ENCODE assay signal across 2 cellular contexts in the genomic region with DNA sequence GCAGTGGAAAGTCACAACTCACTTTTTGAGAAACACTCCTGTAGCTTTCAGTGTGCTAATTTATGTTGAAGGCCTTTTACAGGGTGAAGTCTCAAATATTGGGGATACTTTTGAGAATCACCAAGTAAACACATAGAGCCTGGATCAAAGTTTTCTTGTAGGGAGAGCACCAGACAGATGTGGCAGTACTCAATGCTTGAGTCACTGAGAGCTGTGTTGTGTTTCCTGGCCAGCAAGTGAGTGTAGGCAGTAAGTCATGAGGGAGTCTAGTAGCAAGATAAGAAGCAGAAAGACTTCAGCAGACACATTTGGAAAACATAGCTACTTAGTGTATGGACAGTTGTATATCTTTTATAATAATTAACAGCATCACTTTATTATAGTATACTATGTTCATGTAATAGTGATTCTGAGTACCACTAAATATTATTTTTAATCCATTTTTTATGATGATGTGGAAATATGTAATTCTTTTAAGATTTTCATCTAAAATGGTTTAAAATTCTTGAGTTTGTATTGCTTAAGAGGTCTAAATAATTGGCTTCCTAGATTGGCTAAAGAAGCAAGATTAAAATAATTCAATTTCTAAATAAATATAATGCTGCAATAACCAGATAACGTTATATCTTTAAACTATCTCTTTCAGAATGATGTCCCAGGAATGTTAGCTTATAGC.
TF ChIP-seq lines count a peak whose summit lies in the region.

No MANE protein-coding gene starts in this region.

TF ChIP-seq in A549, 52 proteins besides CTCF, POLR2A, EP300 and RAD21:
- TF ChIP-seq MYC (IDR thresholded peaks at IDR 0.05; ENCODE audit: borderline replicate concordance, low read length) (no peak), ZSCAN20 (CRISPR knock-in tag; IDR thresholded peaks at IDR 0.05) (no peak), MAFK (IDR thresholded peaks at IDR 0.05; ENCODE audit: partially characterized antibody) (no peak), GATA3 (IDR thresholded peaks at IDR 0.05; ENCODE audit: borderline replicate concordance) (no peak), EHF (CRISPR knock-in tag; IDR thresholded peaks at IDR 0.05) (no peak), CEBPB (IDR thresholded peaks at IDR 0.05) (no peak), SMC3 (IDR thresholded peaks at IDR 0.05) (no peak), ESRRA (IDR thresholded peaks at IDR 0.05; ENCODE audit: borderline replicate concordance, low read length) (no peak), RCOR1 (IDR thresholded peaks at IDR 0.05; ENCODE audit: low read depth, low read length) (no peak), SREBF2 (IDR thresholded peaks at IDR 0.05) (no peak), KDM1A (IDR thresholded peaks at IDR 0.05; ENCODE audit: low read depth) (no peak), TFCP2L1 (CRISPR knock-in tag; IDR thresholded peaks at IDR 0.05) (no peak)
- TF ChIP-seq, protein P1, sequence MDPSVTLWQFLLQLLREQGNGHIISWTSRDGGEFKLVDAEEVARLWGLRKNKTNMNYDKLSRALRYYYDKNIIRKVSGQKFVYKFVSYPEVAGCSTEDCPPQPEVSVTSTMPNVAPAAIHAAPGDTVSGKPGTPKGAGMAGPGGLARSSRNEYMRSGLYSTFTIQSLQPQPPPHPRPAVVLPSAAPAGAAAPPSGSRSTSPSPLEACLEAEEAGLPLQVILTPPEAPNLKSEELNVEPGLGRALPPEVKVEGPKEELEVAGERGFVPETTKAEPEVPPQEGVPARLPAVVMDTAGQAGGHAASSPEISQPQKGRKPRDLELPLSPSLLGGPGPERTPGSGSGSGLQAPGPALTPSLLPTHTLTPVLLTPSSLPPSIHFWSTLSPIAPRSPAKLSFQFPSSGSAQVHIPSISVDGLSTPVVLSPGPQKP (IDR thresholded peaks at IDR 0.05; ENCODE audit: low read depth, low read length), result no peak
- TF ChIP-seq, protein P2, sequence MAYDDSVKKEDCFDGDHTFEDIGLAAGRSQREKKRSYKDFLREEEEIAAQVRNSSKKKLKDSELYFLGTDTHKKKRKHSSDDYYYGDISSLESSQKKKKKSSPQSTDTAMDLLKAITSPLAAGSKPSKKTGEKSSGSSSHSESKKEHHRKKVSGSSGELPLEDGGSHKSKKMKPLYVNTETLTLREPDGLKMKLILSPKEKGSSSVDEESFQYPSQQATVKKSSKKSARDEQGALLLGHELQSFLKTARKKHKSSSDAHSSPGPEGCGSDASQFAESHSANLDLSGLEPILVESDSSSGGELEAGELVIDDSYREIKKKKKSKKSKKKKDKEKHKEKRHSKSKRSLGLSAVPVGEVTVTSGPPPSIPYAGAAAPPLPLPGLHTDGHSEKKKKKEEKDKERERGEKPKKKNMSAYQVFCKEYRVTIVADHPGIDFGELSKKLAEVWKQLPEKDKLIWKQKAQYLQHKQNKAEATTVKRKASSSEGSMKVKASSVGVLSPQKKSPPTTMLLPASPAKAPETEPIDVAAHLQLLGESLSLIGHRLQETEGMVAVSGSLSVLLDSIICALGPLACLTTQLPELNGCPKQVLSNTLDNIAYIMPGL (CRISPR knock-in tag; IDR thresholded peaks at IDR 0.05; ENCODE audit: borderline replicate concordance), result no peak
- TF ChIP-seq, protein P3, sequence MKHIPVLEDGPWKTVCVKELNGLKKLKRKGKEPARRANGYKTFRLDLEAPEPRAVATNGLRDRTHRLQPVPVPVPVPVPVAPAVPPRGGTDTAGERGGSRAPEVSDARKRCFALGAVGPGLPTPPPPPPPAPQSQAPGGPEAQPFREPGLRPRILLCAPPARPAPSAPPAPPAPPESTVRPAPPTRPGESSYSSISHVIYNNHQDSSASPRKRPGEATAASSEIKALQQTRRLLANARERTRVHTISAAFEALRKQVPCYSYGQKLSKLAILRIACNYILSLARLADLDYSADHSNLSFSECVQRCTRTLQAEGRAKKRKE (CRISPR knock-in tag; IDR thresholded peaks at IDR 0.05; ENCODE audit: low read depth), result no peak

TF ChIP-seq in K562, 482 proteins besides CTCF, POLR2A, EP300 and RAD21:
- TF ChIP-seq, protein P4, sequence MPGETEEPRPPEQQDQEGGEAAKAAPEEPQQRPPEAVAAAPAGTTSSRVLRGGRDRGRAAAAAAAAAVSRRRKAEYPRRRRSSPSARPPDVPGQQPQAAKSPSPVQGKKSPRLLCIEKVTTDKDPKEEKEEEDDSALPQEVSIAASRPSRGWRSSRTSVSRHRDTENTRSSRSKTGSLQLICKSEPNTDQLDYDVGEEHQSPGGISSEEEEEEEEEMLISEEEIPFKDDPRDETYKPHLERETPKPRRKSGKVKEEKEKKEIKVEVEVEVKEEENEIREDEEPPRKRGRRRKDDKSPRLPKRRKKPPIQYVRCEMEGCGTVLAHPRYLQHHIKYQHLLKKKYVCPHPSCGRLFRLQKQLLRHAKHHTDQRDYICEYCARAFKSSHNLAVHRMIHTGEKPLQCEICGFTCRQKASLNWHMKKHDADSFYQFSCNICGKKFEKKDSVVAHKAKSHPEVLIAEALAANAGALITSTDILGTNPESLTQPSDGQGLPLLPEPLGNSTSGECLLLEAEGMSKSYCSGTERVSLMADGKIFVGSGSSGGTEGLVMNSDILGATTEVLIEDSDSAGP (CRISPR knock-in tag; IDR thresholded peaks at IDR 0.05), result no peak
TF ChIP-seq in K562: peak in this region for 0.
